18 cellular contexts compared by ENCODE assay signal in genomic region chr14:103574104-103574503, GRCh38. TPM values are rescaled to one million over a fixed set of nuclear protein-coding genes. Genes with fewer than 3 reads are reported as not detected.
DNase-seq lines count a peak whose midpoint lies in the region; ATAC-seq and TF ChIP-seq lines count a peak whose summit lies in the region.
"Had no signal": no experiment of that assay in that cellular context is flagged by ENCODE, and none has a peak within 500 bp of the region (broad histone marks: within the 10 kb centered on the region; RNA-seq: fewer than 3 reads in every experiment).

No MANE protein-coding gene starts in this region.

- H3K27ac Mint-ChIP-seq in nephron, result peak overlapping the region; percentile 52 to 95 (median 63)
- H3K27ac Mint-ChIP-seq in CD14-positive monocyte, result peak overlapping the region in 1 of 7 donors; percentile 31
- H3K27ac Mint-ChIP-seq: CD8-positive, alpha-beta T cell; HFFc6 had no signal

- H3K27ac ChIP-seq in left ventricle myocardium inferior (replicated peaks), result peak overlapping the region; percentile 53
- peak overlapping the region in 3 of 4 donors; percentile 15 to 83 (median 79) for H3K27ac ChIP-seq in upper lobe of left lung
- H3K27ac ChIP-seq: PC-9 had no signal

- TF ChIP-seq POLR2A in upper lobe of left lung (IDR thresholded peaks at IDR 0.05), result no peak

- TF ChIP-seq CTCF in left ventricle myocardium inferior (IDR thresholded peaks at IDR 0.05; ENCODE audit: borderline replicate concordance), result no peak
- no peak for TF ChIP-seq CTCF in nephron (IDR thresholded peaks at IDR 0.05; ENCODE audit: unreplicated experiment in 3 of 3)
- no peak for TF ChIP-seq CTCF in upper lobe of left lung (IDR thresholded peaks at IDR 0.05)
- TF ChIP-seq CTCF in CD14-positive monocyte (IDR thresholded peaks at IDR 0.05), result no peak

- H3K9me3 Mint-ChIP-seq in nephron (no peaks in the 10 kb centered on the region), CD14-positive monocyte (no peaks in the 10 kb centered on the region)
- H3K9me3 Mint-ChIP-seq: CD8-positive, alpha-beta T cell; HFFc6 had no signal

- H3K4me3 ChIP-seq in left ventricle myocardium inferior (no peak overlapping the region), upper lobe of left lung (no peak overlapping the region)
- H3K4me3 ChIP-seq: PC-9 had no signal

- peaks cover 38% of the 10 kb centered on the region for H3K36me3 Mint-ChIP-seq in nephron (ENCODE audit: low read depth)
- peaks cover 50 to 65% of the 10 kb centered on the region in 2 donors for H3K36me3 Mint-ChIP-seq in CD14-positive monocyte

- DNase-seq in left ventricle myocardium inferior, result no peak
- DNase-seq in cardiac septum (ENCODE audit: low spot score), result no peak
- DNase-seq in left ventricle myocardium superior, result no peak
- no peak for DNase-seq in upper lobe of left lung
- DNase-seq in NCI-H2227 (lab: John Stamatoyannopoulos, UW; ENCODE audit: unreplicated experiment), result no peak
- no peak for DNase-seq in CD14-positive monocyte (ENCODE audit: low spot score)
- no peak for DNase-seq in NCI-H1436 (lab: John Stamatoyannopoulos, UW)
- DNase-seq: CD8-positive, alpha-beta T cell; DMS79; HFFc6; KBM-7; NCI-H1417; NCI-H187 treated with DMSO at 0.1 percent for 48 hours; NCI-H345; NCI-H524 treated with DMSO at 0.1 percent for 48 hours had no signal

- H3K4me1 ChIP-seq in left ventricle myocardium inferior (peaks cover 63% of the 10 kb centered on the region), upper lobe of left lung (peaks cover 33 to 60% (median 40%) of the 10 kb centered on the region in 4 donors)

- H3K27me3 Mint-ChIP-seq in nephron (ENCODE audit: low read depth) (no peaks in the 10 kb centered on the region), CD14-positive monocyte (ENCODE audit: low read depth in 3 of 3) (no peaks in the 10 kb centered on the region)

- 67 to 71% methylated on average over 6 of the region's 6 CpGs for WGBS in upper lobe of left lung, 2 donors

- intact Hi-C loops in left ventricle myocardium inferior (cut with micrococcal nuclease), result no loop called here
- intact Hi-C loops in cardiac septum (cut with DNase I), result loop anchor here (5.0 to 10.0 kb wide), 3 partner anchors 138 to 411 kb away; no protein-coding TSS in a partner anchor
- intact Hi-C loops in left ventricle myocardium superior (cut with micrococcal nuclease), result loop anchor here (10.0 kb wide), 1 partner anchor 101 kb away; no protein-coding TSS in a partner anchor
- intact Hi-C loops in CD14-positive monocyte (cut with micrococcal nuclease), result loop anchor here (5.0 to 10.0 kb wide), 2 partner anchors 103 to 111 kb away; no protein-coding TSS in a partner anchor

- no peak for TF ChIP-seq EP300 in upper lobe of left lung (IDR thresholded peaks at IDR 0.05)

- H3K9me3 ChIP-seq in left ventricle myocardium inferior (replicated peaks), result no peaks in the 10 kb centered on the region
- no peaks in the 10 kb centered on the region for H3K9me3 ChIP-seq in upper lobe of left lung

- peaks cover 32% of the 10 kb centered on the region for H3K36me3 ChIP-seq in left ventricle myocardium inferior
- peaks cover 3 to 46% (median 6%) of the 10 kb centered on the region in 4 donors for H3K36me3 ChIP-seq in upper lobe of left lung

- peaks cover 30% of the 10 kb centered on the region for H3K4me1 Mint-ChIP-seq in nephron
- no peaks in the 10 kb centered on the region for H3K4me1 Mint-ChIP-seq in CD14-positive monocyte

- ATAC-seq in left ventricle myocardium superior (peak; percentile 14), upper lobe of left lung (ENCODE audit: low FRiP score in 2 of 2) (no peak)
- ATAC-seq: CD8-positive, alpha-beta T cell; HepG2 had no signal

- no peaks in the 10 kb centered on the region for H3K27me3 ChIP-seq in left ventricle myocardium inferior (ENCODE audit: low read depth)
- no peaks in the 10 kb centered on the region for H3K27me3 ChIP-seq in upper lobe of left lung

- no peak overlapping the region for H3K4me3 Mint-ChIP-seq in nephron
- H3K4me3 Mint-ChIP-seq in CD14-positive monocyte, result no peak overlapping the region
- H3K4me3 Mint-ChIP-seq: CD8-positive, alpha-beta T cell; HFFc6 had no signal

RNA-seq across cellular contexts. Expression of gene COA8, which starts 11.3 kb away (rescaled TPM):
- 48.3 TPM for total RNA-seq in left ventricle myocardium inferior
- total RNA-seq in cardiac septum, result 43.8 TPM
- 56.2 TPM for total RNA-seq in left ventricle myocardium superior
- total RNA-seq in upper lobe of left lung, result 10 to 100 TPM; 12.6 to 38.3 (median 28.6) TPM
- polyA plus RNA-seq in CD14-positive monocyte, result 10 to 100 TPM; 52.3 to 58.1 TPM

RNA-seq across cellular contexts. Expression of gene BAG5, which starts 11.6 kb away (rescaled TPM):
- total RNA-seq in left ventricle myocardium inferior, result 16.7 TPM
- 20.1 TPM for total RNA-seq in cardiac septum
- 16.4 TPM for total RNA-seq in left ventricle myocardium superior
- 10 to 100 TPM; 12.6 to 36.9 (median 27.1) TPM for total RNA-seq in upper lobe of left lung
- 10 to 100 TPM; 30.1 to 33.1 TPM for polyA plus RNA-seq in CD14-positive monocyte

RNA-seq across cellular contexts. Expression of gene TRMT61A, which starts 45.1 kb away (rescaled TPM):
- total RNA-seq in left ventricle myocardium inferior, result 5.9 TPM
- 5.2 TPM for total RNA-seq in cardiac septum
- 5.5 TPM for total RNA-seq in left ventricle myocardium superior
- total RNA-seq in upper lobe of left lung, result 10 to 100 TPM in 5 of 6 donors, 1 to 10 TPM in 1; 6.7 to 25.1 (median 15.0) TPM
- 1 to 10 TPM; 2.7 to 3.4 TPM for polyA plus RNA-seq in CD14-positive monocyte

RNA-seq across cellular contexts. Expression of gene CKB, which starts 51.5 kb away (rescaled TPM):
- total RNA-seq in left ventricle myocardium inferior (661 TPM), cardiac septum (327 TPM), left ventricle myocardium superior (533 TPM), upper lobe of left lung (100 to 1,000 TPM; 168 to 303 (median 231) TPM)
- polyA plus RNA-seq in CD14-positive monocyte, result 1 to 10 TPM in 1 of 2 donors, under 1 TPM in 1; 0.76 to 2.7 TPM

RNA-seq across cellular contexts. Expression of gene KLC1, which starts 54.9 kb away (rescaled TPM):
- total RNA-seq in left ventricle myocardium inferior, result 137 TPM
- 219 TPM for total RNA-seq in cardiac septum
- 146 TPM for total RNA-seq in left ventricle myocardium superior
- total RNA-seq in upper lobe of left lung, result 100 to 1,000 TPM; 175 to 614 (median 267) TPM
- polyA plus RNA-seq in CD14-positive monocyte, result 10 to 100 TPM; 41.5 to 46.6 TPM
